In the genomic region with DNA sequence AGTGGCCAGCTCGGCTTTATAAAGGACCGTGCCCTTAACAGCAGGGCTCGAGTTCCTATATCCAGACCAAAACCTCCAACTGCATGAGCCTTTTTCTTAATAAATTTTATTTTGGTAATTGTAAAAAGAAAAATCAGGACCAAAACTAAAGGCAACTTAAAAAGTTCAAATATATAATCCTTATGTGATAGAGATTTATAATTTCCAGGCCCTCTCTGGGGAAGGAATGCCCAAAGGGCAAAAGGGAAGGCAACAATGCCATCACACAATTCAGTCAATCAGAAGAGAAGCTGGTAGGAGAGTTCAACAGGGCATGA, we compare ENCODE assay signal across 8 cellular contexts. TPM values are rescaled to one million over a fixed set of nuclear protein-coding genes. Genes with fewer than 3 reads are reported as not detected.
DNase-seq lines count a peak whose midpoint lies in the region; ATAC-seq, FAIRE-seq and TF ChIP-seq lines count a peak whose summit lies in the region.

No MANE protein-coding gene starts in this region.

- H3K4me3 ChIP-seq in GM12878 (no peak overlapping the region), mucosa of stomach (ENCODE audit: low read length) (peak overlapping the region; percentile 51)

- H3K4me2 ChIP-seq in GM12878 (ENCODE audit: control insufficient read depth, insufficient read depth) = peak overlapping the region; percentile 78

- peak overlapping the region; percentile 17 for H3K27ac ChIP-seq in GM12878 (ENCODE audit: control insufficient read depth, insufficient read depth)

- H3K4me3 Mint-ChIP-seq in stimulated activated naive CD8-positive, alpha-beta T cell treated with anti-CD3 and anti-CD28 coated beads, Interleukin-15, Interleukin-2, amounts not matched to agents 100 ng/mL and 50 ng/mL, for 24 hours = peak overlapping the region; percentile 90

- TF ChIP-seq CTCF in GM12878 (IDR thresholded peaks at IDR 0.05 in 2 of 3, conservative IDR thresholded peaks at IDR 0.05 in 1 of 3; ENCODE audit: control insufficient read depth in 2 of 3, extremely low read depth in 1 of 3, insufficient read depth in 1 of 3, low read depth in 3 of 3, low read length in 3 of 3) = no peak

- no peaks in the 10 kb centered on the region for H3K9me3 Mint-ChIP-seq in stimulated activated naive CD8-positive, alpha-beta T cell treated with anti-CD3 and anti-CD28 coated beads, Interleukin-15, Interleukin-2, amounts not matched to agents 100 ng/mL and 50 ng/mL, for 24 hours

- H4K20me1 ChIP-seq in GM12878 (ENCODE audit: control insufficient read depth, insufficient read depth) = no peaks in the 10 kb centered on the region

- 0% methylated on average over 3 of the region's 3 CpGs for WGBS in GM12878 (ENCODE audit: insufficient coverage, insufficient replicate concordance, low lambda C conversion rate, missing lambda C conversion rate)

- DNase-seq in stimulated activated naive CD8-positive, alpha-beta T cell treated with anti-CD3 and anti-CD28 coated beads, Interleukin-15, Interleukin-2, amounts not matched to agents 100 U/mL and 50 U/mL, for 24 hours = no peak
- DNase-seq in GM12878 (ENCODE audit: low read depth, low spot score) (no peak), NCI-H146 (lab: John Stamatoyannopoulos, UW) (no peak), ecto neural progenitor cell (ENCODE audit: low spot score) (no peak), SIG-M5 treated with dmso at 0.1 percent for 504 hours (lab: John Stamatoyannopoulos, UW; ENCODE audit: unreplicated experiment) (no peak), medulla oblongata (ENCODE audit: extremely low spot score) (no peak)

- POLR2A ChIA-PET in GM12878 (lab: Charles Lee) = interaction anchor here (0.9 to 3.0 kb wide), 8 partner anchors 13 to 242 kb away, joined by 3 to 28 read pairs (median 6); partner anchors contain the start of genes CHMP4A, CIDEB, IRF9 and PSME1

- no peak for TF ChIP-seq POLR2A in GM12878 (IDR thresholded peaks at IDR 0.05; ENCODE audit: low read depth, low read length)

- H3K27me3 Mint-ChIP-seq in stimulated activated naive CD8-positive, alpha-beta T cell treated with anti-CD3 and anti-CD28 coated beads, Interleukin-15, Interleukin-2, amounts not matched to agents 100 ng/mL and 50 ng/mL, for 24 hours = no peaks in the 10 kb centered on the region

- SMC1A ChIA-PET in GM12878 (lab: Charles Lee; ENCODE audit: uncharacterized antibody, unreplicated experiment) = interaction anchor here (0.9 to 1.5 kb wide), 6 partner anchors 28 to 119 kb away, joined by 3 to 11 read pairs (median 4); partner anchors contain the start of genes CIDEB, DCAF11, IRF9 and NRL

- peaks cover 50% of the 10 kb centered on the region for H3K36me3 Mint-ChIP-seq in stimulated activated naive CD8-positive, alpha-beta T cell treated with anti-CD3 and anti-CD28 coated beads, Interleukin-15, Interleukin-2, amounts not matched to agents 100 ng/mL and 50 ng/mL, for 24 hours (ENCODE audit: low read depth)

- no peaks in the 10 kb centered on the region for H3K27me3 ChIP-seq in GM12878 (replicated peaks in 1 of 2; ENCODE audit: control insufficient read depth in 2 of 2, insufficient read depth in 2 of 2, low read length in 1 of 2)
- H3K27me3 ChIP-seq in mucosa of stomach (ENCODE audit: control insufficient read depth, insufficient read depth, low read length) = no peaks in the 10 kb centered on the region

- no peaks in the 10 kb centered on the region for H3K9me3 ChIP-seq in GM12878 (replicated peaks; ENCODE audit: control insufficient read depth, insufficient read depth, low read length)
- no peaks in the 10 kb centered on the region for H3K9me3 ChIP-seq in mucosa of stomach (ENCODE audit: control insufficient read depth, low read length)

- intact Hi-C loops in GM12878 (cut with micrococcal nuclease; ENCODE audit: unreplicated experiment) = loop anchor here (2.0 kb wide), 1 partner anchor 108 kb away; no protein-coding TSS in a partner anchor

- FAIRE-seq in GM12878 (lab: Jason Lieb, UNC) = no peak

- CTCF ChIA-PET in GM12878 (lab: Yijun Ruan, JAX) = interaction anchor here (0.6 to 2.2 kb wide), 8 partner anchors 13 to 1815 kb away, joined by 3 to 9 read pairs (median 6); partner anchors contain the start of genes CHMP4A, CIDEB, IRF9 and TINF2

- H3K36me3 ChIP-seq in GM12878 (ENCODE audit: control insufficient read depth in 2 of 2, insufficient read depth in 2 of 2, low read length in 1 of 2) (peaks cover 16 to 19% of the 10 kb centered on the region in 2 experiments), mucosa of stomach (ENCODE audit: control insufficient read depth, insufficient read depth, low read length) (peaks cover 10% of the 10 kb centered on the region)

- H2AFZ ChIP-seq in GM12878 (ENCODE audit: control insufficient read depth, low read depth, low read length) = peak overlapping the region; percentile 48; the same call in 1 of the 2 replicates

- in situ Hi-C loops in GM12878 (cut with MboI) = no loop called here

- H3K9ac ChIP-seq in GM12878 (ENCODE audit: control insufficient read depth, insufficient read depth, low read length) (peak overlapping the region; percentile 69; the same call in 1 of the 2 replicates), mucosa of stomach (ENCODE audit: low read length) (peak overlapping the region; percentile 29)

- BruUV-seq in GM12878 (replicated peaks; lab: Mats Ljungman, UMichigan) = TSS peak; percentile 53

- no peak for TF ChIP-seq RAD21 in GM12878 (IDR thresholded peaks at IDR 0.05; ENCODE audit: insufficient read depth, low read depth, low read length)

- RAD21 ChIA-PET in GM12878 (lab: Charles Lee; ENCODE audit: unreplicated experiment) = interaction anchor here (0.6 to 2.8 kb wide), 13 partner anchors 25 to 131 kb away, joined by 3 to 13 read pairs (median 4); partner anchors contain the start of genes CHMP4A, CIDEB, DCAF11 and DHRS1

- H3K4me1 ChIP-seq in GM12878 (ENCODE audit: control insufficient read depth, insufficient read depth, low read length) (0 out of 2 replicates have a peak, but pooled peaks cover 4% of the 10 kb centered on the region), mucosa of stomach (ENCODE audit: control insufficient read depth, insufficient read depth, low read length) (peaks cover 6% of the 10 kb centered on the region)

- no peak for TF ChIP-seq EP300 in GM12878 (IDR thresholded peaks at IDR 0.05; ENCODE audit: borderline replicate concordance in 1 of 2, control insufficient read depth in 1 of 2, low read depth in 2 of 2, low read length in 2 of 2)

- ATAC-seq in stimulated activated naive CD8-positive, alpha-beta T cell treated with anti-CD3 and anti-CD28 coated beads, Interleukin-15, Interleukin-2, amounts not matched to agents 100 U/mL and 50 U/mL, for 24 hours = no peak
- no peak for ATAC-seq in GM12878

- peaks cover 24% of the 10 kb centered on the region for H3K79me2 ChIP-seq in GM12878 (ENCODE audit: control insufficient read depth, insufficient read depth, low read length)

- peak overlapping the region; percentile 95 for H3K27ac Mint-ChIP-seq in stimulated activated naive CD8-positive, alpha-beta T cell treated with anti-CD3 and anti-CD28 coated beads, Interleukin-15, Interleukin-2, amounts not matched to agents 100 ng/mL and 50 ng/mL, for 24 hours

- H3K4me1 Mint-ChIP-seq in stimulated activated naive CD8-positive, alpha-beta T cell treated with anti-CD3 and anti-CD28 coated beads, Interleukin-15, Interleukin-2, amounts not matched to agents 100 ng/mL and 50 ng/mL, for 24 hours (ENCODE audit: low read depth) = peaks cover 48% of the 10 kb centered on the region

RNA-seq across cellular contexts. Expression of gene IPO4, which starts 0.4 kb away (rescaled TPM):
- 54.2 and 59.3 TPM in 2 replicates for total RNA-seq in GM12878 (2013; cell fraction: nucleolus; rRNA removed)
- 77.1 and 139 TPM in 2 replicates for total RNA-seq in GM12878 (2014; rRNA removed)
- total RNA-seq in GM12878 (2014; rRNA removed; fragmentation: Illumina TruSeq; extraction: Trizol) = 21.8 and 23.0 TPM in 2 replicates
- total RNA-seq in GM12878 (2021) = 88.9 and 113 TPM in 2 replicates
- polyA plus RNA-seq in GM12878 (2011; ENCODE audit: low read depth) = 17.0 TPM
- polyA plus RNA-seq in GM12878 (2011; rRNA removed) = 6.6 and 12.6 TPM in 2 replicates
- 24.6 and 25.9 TPM in 2 replicates for polyA plus RNA-seq in GM12878 (2011; cell fraction: cytosol; rRNA removed)
- 115 and 166 TPM in 2 replicates for polyA plus RNA-seq in GM12878 (2011; cell fraction: nucleus; rRNA removed)
- polyA plus RNA-seq in GM12878 (2012) = 28.3 and 30.4 TPM in 2 replicates
- 15.5 and 30.7 TPM in 2 replicates for polyA plus RNA-seq in GM12878 (2014; fragmentation: Illumina TruSeq; extraction: Trizol)
- polyA plus RNA-seq in GM12878 (2014; fragmentation: Nextera tagmentation; extraction: Ambion mirVana) = 10 to 100 TPM in 1 of 2 experiments, 1 to 10 TPM in 1; 7.8 to 10.3 TPM
- 44.5 and 72.1 TPM in 2 replicates for polyA plus RNA-seq in GM12878 (2014; rRNA removed)
- 100 to 1,000 TPM in 1 of 2 experiments, 10 to 100 TPM in 1; 92.1 to 104 TPM for polyA plus RNA-seq in GM12878 (2016; fragmentation: Nextera tagmentation; extraction: Ambion mirVana)
- 27.1 and 30.7 TPM in 2 replicates for polyA minus RNA-seq in GM12878 (2011; rRNA and poly(A)+ RNA removed)
- 19.9 and 21.7 TPM in 2 replicates for polyA minus RNA-seq in GM12878 (2011; cell fraction: cytosol; rRNA and poly(A)+ RNA removed)
- 74.0 and 145 TPM in 2 replicates for polyA minus RNA-seq in GM12878 (2011; cell fraction: nucleus; rRNA and poly(A)+ RNA removed)

RNA-seq across cellular contexts. Expression of gene TM9SF1, which starts 6.2 kb away (rescaled TPM):
- 33.3 and 34.0 TPM in 2 replicates for total RNA-seq in GM12878 (2013; cell fraction: nucleolus; rRNA removed)
- total RNA-seq in GM12878 (2014; rRNA removed) = 20.2 and 22.7 TPM in 2 replicates
- 10.4 and 12.1 TPM in 2 replicates for total RNA-seq in GM12878 (2014; rRNA removed; fragmentation: Illumina TruSeq; extraction: Trizol)
- 19.7 and 23.9 TPM in 2 replicates for total RNA-seq in GM12878 (2021)
- 22.1 TPM for polyA plus RNA-seq in GM12878 (2011; ENCODE audit: low read depth)
- 4.3 and 11.7 TPM in 2 replicates for polyA plus RNA-seq in GM12878 (2011; rRNA removed)
- polyA plus RNA-seq in GM12878 (2011; cell fraction: cytosol; rRNA removed) = 22.2 and 26.0 TPM in 2 replicates
- 15.8 and 15.9 TPM in 2 replicates for polyA plus RNA-seq in GM12878 (2011; cell fraction: nucleus; rRNA removed)
- polyA plus RNA-seq in GM12878 (2012) = 19.1 and 25.4 TPM in 2 replicates
- 11.1 and 14.0 TPM in 2 replicates for polyA plus RNA-seq in GM12878 (2014; fragmentation: Illumina TruSeq; extraction: Trizol)
- 1 to 10 TPM; 7.2 to 9.8 TPM for polyA plus RNA-seq in GM12878 (2014; fragmentation: Nextera tagmentation; extraction: Ambion mirVana)
- 20.7 and 21.2 TPM in 2 replicates for polyA plus RNA-seq in GM12878 (2014; rRNA removed)
- 10 to 100 TPM; 38.7 to 39.2 TPM for polyA plus RNA-seq in GM12878 (2016; fragmentation: Nextera tagmentation; extraction: Ambion mirVana)
- polyA minus RNA-seq in GM12878 (2011; rRNA and poly(A)+ RNA removed) = 12.4 and 16.2 TPM in 2 replicates
- polyA minus RNA-seq in GM12878 (2011; cell fraction: cytosol; rRNA and poly(A)+ RNA removed) = 4.9 and 5.2 TPM in 2 replicates
- 8.1 and 11.1 TPM in 2 replicates for polyA minus RNA-seq in GM12878 (2011; cell fraction: nucleus; rRNA and poly(A)+ RNA removed)

RNA-seq across cellular contexts. Expression of gene TSSK4, which starts 16.5 kb away (rescaled TPM):
- total RNA-seq in GM12878 (2013; cell fraction: nucleolus; rRNA removed) = 1.5 and 1.6 TPM in 2 replicates
- not detected in 2 replicates for total RNA-seq in GM12878 (2014; rRNA removed)
- total RNA-seq in GM12878 (2014; rRNA removed; fragmentation: Illumina TruSeq; extraction: Trizol) = 0.18 TPM in 1 of 2 replicates, not detected in the other
- not detected in 2 replicates for total RNA-seq in GM12878 (2021)
- 4.1 TPM for polyA plus RNA-seq in GM12878 (2011; ENCODE audit: low read depth)
- 0.07 and 0.11 TPM in 2 replicates for polyA plus RNA-seq in GM12878 (2011; rRNA removed)
- 0.03 TPM in 1 of 2 replicates, not detected in the other for polyA plus RNA-seq in GM12878 (2011; cell fraction: cytosol; rRNA removed)
- 0.15 and 0.25 TPM in 2 replicates for polyA plus RNA-seq in GM12878 (2011; cell fraction: nucleus; rRNA removed)
- 2.9 and 5.0 TPM in 2 replicates for polyA plus RNA-seq in GM12878 (2012)
- not detected in 2 replicates for polyA plus RNA-seq in GM12878 (2014; fragmentation: Illumina TruSeq; extraction: Trizol)
- under 1 TPM; 0.04 to 0.08 TPM for polyA plus RNA-seq in GM12878 (2014; fragmentation: Nextera tagmentation; extraction: Ambion mirVana)
- polyA plus RNA-seq in GM12878 (2014; rRNA removed) = 0.23 TPM in 1 of 2 replicates, not detected in the other
- under 1 TPM; 0.44 to 0.79 TPM for polyA plus RNA-seq in GM12878 (2016; fragmentation: Nextera tagmentation; extraction: Ambion mirVana)
- 0.51 and 0.52 TPM in 2 replicates for polyA minus RNA-seq in GM12878 (2011; rRNA and poly(A)+ RNA removed)
- not detected in 2 replicates for polyA minus RNA-seq in GM12878 (2011; cell fraction: cytosol; rRNA and poly(A)+ RNA removed)
- polyA minus RNA-seq in GM12878 (2011; cell fraction: nucleus; rRNA and poly(A)+ RNA removed) = 0.73 and 1.9 TPM in 2 replicates

RNA-seq across cellular contexts. Expression of gene REC8, which starts 17.1 kb away (rescaled TPM):
- 37.9 and 43.0 TPM in 2 replicates for total RNA-seq in GM12878 (2013; cell fraction: nucleolus; rRNA removed)
- total RNA-seq in GM12878 (2014; rRNA removed) (24.8 and 28.0 TPM in 2 replicates), GM12878 (2014; rRNA removed; fragmentation: Illumina TruSeq; extraction: Trizol) (12.3 and 13.1 TPM in 2 replicates), GM12878 (2021) (68.3 and 76.9 TPM in 2 replicates)
- 62.4 TPM for polyA plus RNA-seq in GM12878 (2011; ENCODE audit: low read depth)
- polyA plus RNA-seq in GM12878 (2011; rRNA removed) (7.6 and 11.2 TPM in 2 replicates), GM12878 (2014; fragmentation: Illumina TruSeq; extraction: Trizol) (19.7 and 30.3 TPM in 2 replicates), GM12878 (2014; fragmentation: Nextera tagmentation; extraction: Ambion mirVana) (1 to 10 TPM; 4.2 to 9.6 TPM), GM12878 (2014; rRNA removed) (53.1 and 62.7 TPM in 2 replicates), GM12878 (2016; fragmentation: Nextera tagmentation; extraction: Ambion mirVana) (10 to 100 TPM; 50.3 to 50.5 TPM)
- 7.0 and 7.3 TPM in 2 replicates for polyA plus RNA-seq in GM12878 (2011; cell fraction: cytosol; rRNA removed)
- polyA plus RNA-seq in GM12878 (2011; cell fraction: nucleus; rRNA removed) = 129 and 145 TPM in 2 replicates
- polyA plus RNA-seq in GM12878 (2012) = 45.5 and 78.2 TPM in 2 replicates
- 4.3 and 9.2 TPM in 2 replicates for polyA minus RNA-seq in GM12878 (2011; rRNA and poly(A)+ RNA removed)
- polyA minus RNA-seq in GM12878 (2011; cell fraction: cytosol; rRNA and poly(A)+ RNA removed) = 1.7 and 10.0 TPM in 2 replicates
- polyA minus RNA-seq in GM12878 (2011; cell fraction: nucleus; rRNA and poly(A)+ RNA removed) = 21.2 and 29.4 TPM in 2 replicates

RNA-seq across cellular contexts. Expression of gene CHMP4A, which starts 24.3 kb away (rescaled TPM):
- total RNA-seq in GM12878 (2013; cell fraction: nucleolus; rRNA removed) = 46.5 and 49.6 TPM in 2 replicates
- total RNA-seq in GM12878 (2014; rRNA removed) = 31.7 and 35.6 TPM in 2 replicates
- 47.4 and 49.4 TPM in 2 replicates for total RNA-seq in GM12878 (2014; rRNA removed; fragmentation: Illumina TruSeq; extraction: Trizol)
- total RNA-seq in GM12878 (2021) = 33.0 and 35.5 TPM in 2 replicates
- polyA plus RNA-seq in GM12878 (2011; ENCODE audit: low read depth) = 71.9 TPM
- polyA plus RNA-seq in GM12878 (2011; rRNA removed) = 81.0 and 81.1 TPM in 2 replicates
- 53.6 and 68.7 TPM in 2 replicates for polyA plus RNA-seq in GM12878 (2011; cell fraction: cytosol; rRNA removed)
- 31.4 and 41.7 TPM in 2 replicates for polyA plus RNA-seq in GM12878 (2011; cell fraction: nucleus; rRNA removed)
- polyA plus RNA-seq in GM12878 (2012) = 68.3 and 71.1 TPM in 2 replicates
- 97.5 and 107 TPM in 2 replicates for polyA plus RNA-seq in GM12878 (2014; fragmentation: Illumina TruSeq; extraction: Trizol)
- 100 to 1,000 TPM; 110 to 151 TPM for polyA plus RNA-seq in GM12878 (2014; fragmentation: Nextera tagmentation; extraction: Ambion mirVana)
- polyA plus RNA-seq in GM12878 (2014; rRNA removed) = 63.8 and 73.8 TPM in 2 replicates
- polyA plus RNA-seq in GM12878 (2016; fragmentation: Nextera tagmentation; extraction: Ambion mirVana) = 100 to 1,000 TPM in 1 of 2 experiments, 10 to 100 TPM in 1; 88.5 to 103 TPM
- 29.9 and 60.0 TPM in 2 replicates for polyA minus RNA-seq in GM12878 (2011; rRNA and poly(A)+ RNA removed)
- polyA minus RNA-seq in GM12878 (2011; cell fraction: cytosol; rRNA and poly(A)+ RNA removed) = 11.2 and 15.0 TPM in 2 replicates
- polyA minus RNA-seq in GM12878 (2011; cell fraction: nucleus; rRNA and poly(A)+ RNA removed) = 4.5 and 6.5 TPM in 2 replicates
